In the genomic region with DNA sequence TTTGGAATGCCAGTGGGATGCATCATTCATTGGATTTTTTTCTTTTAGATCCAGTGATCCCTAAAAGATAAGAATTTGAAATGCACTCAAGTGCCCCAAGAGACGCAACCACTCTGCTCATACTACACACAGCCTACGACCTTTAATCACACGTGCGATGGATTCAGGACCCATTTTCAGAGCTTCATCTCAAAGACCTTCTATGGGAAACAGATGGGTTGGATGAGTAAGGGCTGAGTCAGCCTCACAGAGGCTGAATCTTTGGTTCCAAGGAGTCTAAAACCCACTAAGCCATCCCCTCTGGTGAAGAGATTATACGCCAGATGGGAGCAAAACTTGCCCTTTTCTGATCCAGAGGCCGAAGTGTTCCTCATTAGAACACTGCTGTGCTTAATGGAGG, we compare ENCODE assay signal across 1 cellular context.
TF ChIP-seq lines count a peak whose summit lies in the region.

No MANE protein-coding gene starts in this region.

TF ChIP-seq in HCT116, 20 proteins besides CTCF, POLR2A, EP300 and RAD21 (continued from another document):
- no peak for TF ChIP-seq YY1 (IDR thresholded peaks at IDR 0.05; ENCODE audit: extremely low read depth, insufficient replicate concordance, low read depth, low read length)
- no peak for TF ChIP-seq CEBPB (IDR thresholded peaks at IDR 0.05; ENCODE audit: low read depth)
- TF ChIP-seq POLR2AphosphoS5 (IDR thresholded peaks at IDR 0.05; ENCODE audit: low read depth, low read length), result no peak
- no peak for TF ChIP-seq SP1 (IDR thresholded peaks at IDR 0.05; ENCODE audit: low read depth)
- TF ChIP-seq, protein P1, sequence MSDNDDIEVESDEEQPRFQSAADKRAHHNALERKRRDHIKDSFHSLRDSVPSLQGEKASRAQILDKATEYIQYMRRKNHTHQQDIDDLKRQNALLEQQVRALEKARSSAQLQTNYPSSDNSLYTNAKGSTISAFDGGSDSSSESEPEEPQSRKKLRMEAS (IDR thresholded peaks at IDR 0.05), result no peak
- TF ChIP-seq, protein P2, sequence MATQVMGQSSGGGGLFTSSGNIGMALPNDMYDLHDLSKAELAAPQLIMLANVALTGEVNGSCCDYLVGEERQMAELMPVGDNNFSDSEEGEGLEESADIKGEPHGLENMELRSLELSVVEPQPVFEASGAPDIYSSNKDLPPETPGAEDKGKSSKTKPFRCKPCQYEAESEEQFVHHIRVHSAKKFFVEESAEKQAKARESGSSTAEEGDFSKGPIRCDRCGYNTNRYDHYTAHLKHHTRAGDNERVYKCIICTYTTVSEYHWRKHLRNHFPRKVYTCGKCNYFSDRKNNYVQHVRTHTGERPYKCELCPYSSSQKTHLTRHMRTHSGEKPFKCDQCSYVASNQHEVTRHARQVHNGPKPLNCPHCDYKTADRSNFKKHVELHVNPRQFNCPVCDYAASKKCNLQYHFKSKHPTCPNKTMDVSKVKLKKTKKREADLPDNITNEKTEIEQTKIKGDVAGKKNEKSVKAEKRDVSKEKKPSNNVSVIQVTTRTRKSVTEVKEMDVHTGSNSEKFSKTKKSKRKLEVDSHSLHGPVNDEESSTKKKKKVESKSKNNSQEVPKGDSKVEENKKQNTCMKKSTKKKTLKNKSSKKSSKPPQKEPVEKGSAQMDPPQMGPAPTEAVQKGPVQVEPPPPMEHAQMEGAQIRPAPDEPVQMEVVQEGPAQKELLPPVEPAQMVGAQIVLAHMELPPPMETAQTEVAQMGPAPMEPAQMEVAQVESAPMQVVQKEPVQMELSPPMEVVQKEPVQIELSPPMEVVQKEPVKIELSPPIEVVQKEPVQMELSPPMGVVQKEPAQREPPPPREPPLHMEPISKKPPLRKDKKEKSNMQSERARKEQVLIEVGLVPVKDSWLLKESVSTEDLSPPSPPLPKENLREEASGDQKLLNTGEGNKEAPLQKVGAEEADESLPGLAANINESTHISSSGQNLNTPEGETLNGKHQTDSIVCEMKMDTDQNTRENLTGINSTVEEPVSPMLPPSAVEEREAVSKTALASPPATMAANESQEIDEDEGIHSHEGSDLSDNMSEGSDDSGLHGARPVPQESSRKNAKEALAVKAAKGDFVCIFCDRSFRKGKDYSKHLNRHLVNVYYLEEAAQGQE (IDR thresholded peaks at IDR 0.05; ENCODE audit: low read depth), result no peak
